15 cellular contexts compared by ENCODE assay signal in the genomic region with DNA sequence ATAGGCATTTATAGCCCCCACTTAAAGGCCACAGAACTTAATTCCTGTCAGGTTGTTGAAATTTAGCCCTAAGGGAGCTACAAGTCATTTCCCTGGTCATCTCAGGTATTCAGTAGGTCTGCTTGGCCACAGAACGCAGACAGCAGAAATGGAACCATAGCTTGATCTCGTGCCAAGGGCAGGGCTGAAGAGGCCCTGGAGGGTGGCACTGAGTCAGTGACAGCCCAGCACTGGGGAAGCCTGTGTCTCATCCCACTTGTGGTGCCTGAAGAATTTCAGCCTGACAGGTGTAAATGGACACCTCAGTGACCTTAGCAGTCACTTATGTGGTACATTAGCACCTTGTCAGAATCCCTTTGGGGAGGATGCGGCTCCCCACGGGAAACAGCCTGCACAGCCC. TPM values are rescaled to one million over a fixed set of nuclear protein-coding genes. Genes with fewer than 3 reads are reported as not detected.
DNase-seq lines count a peak whose midpoint lies in the region; ATAC-seq and TF ChIP-seq lines count a peak whose summit lies in the region.
"Had no signal": no experiment of that assay in that cellular context is flagged by ENCODE, and none has a peak within 500 bp of the region (broad histone marks: within the 10 kb centered on the region; RNA-seq: fewer than 3 reads in every experiment).

No MANE protein-coding gene starts in this region.

- no peak overlapping the region for H2BK12ac ChIP-seq in H9 (ENCODE audit: insufficient read length, low read depth, low read length)

- peak overlapping the region; percentile 19 for H3K9ac ChIP-seq in Loucy (ENCODE audit: low read depth, low read length, poor library complexity, severe bottlenecking)
- H3K9ac ChIP-seq in H9 (ENCODE audit: extremely low read depth, insufficient read length, low read length) = no peak overlapping the region

- H3K14ac ChIP-seq in H9 (ENCODE audit: insufficient read depth, low read length) = no peak overlapping the region

- H3K18ac ChIP-seq in H9 (ENCODE audit: insufficient read length, low read depth, low read length) = no peak overlapping the region

- no peak overlapping the region for H3T11ph ChIP-seq in H9 (ENCODE audit: low read length)

- no peak overlapping the region for H4K5ac ChIP-seq in H9 (ENCODE audit: insufficient read length, low read depth, low read length)

- DNase-seq in T-cell (no peak), epithelial cell of esophagus (ENCODE audit: low read depth) (peak; percentile 19), gastrocnemius medialis (no peak), H9 (no peak)
- no peak for DNase-seq in NK-92 treated with Interleukin-12 subunit alpha and Interleukin-12 subunit beta, amount 100 ng/mL, for 24 hours (lab: John Stamatoyannopoulos, UW)
- no peak for DNase-seq in naive thymus-derived CD8-positive, alpha-beta T cell
- no peak for DNase-seq in CD4-positive, alpha-beta memory T cell
- DNase-seq: activated CD4-positive, CD25-positive, alpha-beta regulatory T cell; amniotic stem cell; MG63; NCI-H187 treated with DMSO at 0.1 percent for 48 hours; NCI-H69 had no signal

- H3K9me3 ChIP-seq in Loucy (ENCODE audit: insufficient read depth, low read depth, low read length) (no peaks in the 10 kb centered on the region), gastrocnemius medialis (no peaks in the 10 kb centered on the region), H9 (ENCODE audit: control insufficient read depth, low read depth, low read length) (no peaks in the 10 kb centered on the region)
- no peaks in the 10 kb centered on the region for H3K9me3 ChIP-seq in CD4-positive, alpha-beta memory T cell (ENCODE audit: control insufficient read depth in 1 of 2, low read length in 2 of 2)
- H3K9me3 ChIP-seq: MG63, thoracic aorta had no signal

- peak overlapping the region; percentile 60 for H3K4me3 ChIP-seq in Loucy (ENCODE audit: low read length, poor library complexity, severe bottlenecking)
- no peak overlapping the region for H3K4me3 ChIP-seq in epithelial cell of esophagus (ENCODE audit: low read length)
- no peak overlapping the region for H3K4me3 ChIP-seq in gastrocnemius medialis
- no peak overlapping the region for H3K4me3 ChIP-seq in CD4-positive, alpha-beta memory T cell (ENCODE audit: low read length in 2 of 2)
- H3K4me3 ChIP-seq: MG63, thoracic aorta had no signal

- H2AFZ ChIP-seq in Loucy (ENCODE audit: low read length) = no peak overlapping the region
- no peak overlapping the region for H2AFZ ChIP-seq in H9 (ENCODE audit: low read length)

- H3K27me3 ChIP-seq in Loucy (ENCODE audit: insufficient read depth, low read length, poor library complexity, severe bottlenecking) = no peaks in the 10 kb centered on the region
- H3K27me3 ChIP-seq in gastrocnemius medialis = no peaks in the 10 kb centered on the region
- H3K27me3 ChIP-seq in H9 (ENCODE audit: insufficient read depth, low read length) = no peaks in the 10 kb centered on the region
- H3K27me3 ChIP-seq in CD4-positive, alpha-beta memory T cell (ENCODE audit: insufficient read depth, low read length) = no peaks in the 10 kb centered on the region
- H3K27me3 ChIP-seq: MG63 had no signal

- no peak overlapping the region for H3K4me3 Mint-ChIP-seq in T-cell
- no peak overlapping the region for H3K4me3 Mint-ChIP-seq in H9
- H3K4me3 Mint-ChIP-seq in naive thymus-derived CD8-positive, alpha-beta T cell = no peak overlapping the region
- H3K4me3 Mint-ChIP-seq in CD4-positive, alpha-beta memory T cell = no peak overlapping the region

- peak overlapping the region; percentile 94 for H3K4me2 ChIP-seq in Loucy (ENCODE audit: low read depth, low read length, poor library complexity, severe bottlenecking)
- H3K4me2 ChIP-seq in H9 (ENCODE audit: insufficient read depth, insufficient read length, low read length) = no peak overlapping the region

- CTCF ChIA-PET in T-cell (lab: Charles Lee) = no interaction called here
- CTCF ChIA-PET in CD4-positive, alpha-beta memory T cell (lab: Charles Lee; ENCODE audit: partially characterized antibody) = no interaction called here

- H3K36me3 Mint-ChIP-seq in T-cell = peaks cover 77% of the 10 kb centered on the region
- peaks cover 64 to 99% (median 90%) of the 10 kb centered on the region in 3 experiments for H3K36me3 Mint-ChIP-seq in H9 (ENCODE audit: insufficient read depth in 1 of 3, low read depth in 3 of 3)
- H3K36me3 Mint-ChIP-seq in naive thymus-derived CD8-positive, alpha-beta T cell = peaks cover 5 to 95% (median 33%) of the 10 kb centered on the region in 3 donors
- H3K36me3 Mint-ChIP-seq in CD4-positive, alpha-beta memory T cell = peaks cover 69 to 94% of the 10 kb centered on the region in 2 donors

- H3K36me3 ChIP-seq in Loucy (ENCODE audit: insufficient read depth, low read length) (peaks cover 68% of the 10 kb centered on the region; the same call in 1 of the 2 replicates), gastrocnemius medialis (peaks cover 10 to 83% of the 10 kb centered on the region in 2 donors)
- peaks cover 78% of the 10 kb centered on the region for H3K36me3 ChIP-seq in CD4-positive, alpha-beta memory T cell (ENCODE audit: insufficient read depth, low read length)

- intact Hi-C loops in gastrocnemius medialis (cut with DNase I; ENCODE audit: low total_unique reads) = no loop called here
- intact Hi-C loops in CD4-positive, alpha-beta memory T cell (cut with micrococcal nuclease) = no loop called here

- H2AK5ac ChIP-seq in H9 (ENCODE audit: insufficient read length, low read length) = no peak overlapping the region

- ATAC-seq in T-cell (replicated peaks in 1 of 4) (no peak), gastrocnemius medialis (no peak)
- no peak for ATAC-seq in naive thymus-derived CD8-positive, alpha-beta T cell

- H3K79me2 ChIP-seq in Loucy (ENCODE audit: insufficient read depth, low read length) = peaks cover 46% of the 10 kb centered on the region
- no peaks in the 10 kb centered on the region for H3K79me2 ChIP-seq in H9 (ENCODE audit: insufficient read depth, low read length)

- no peak overlapping the region for H4K91ac ChIP-seq in H9 (ENCODE audit: insufficient read length, low read depth, low read length)

- H4K20me1 ChIP-seq in Loucy (ENCODE audit: insufficient read depth, low read length, poor library complexity, severe bottlenecking) (peaks cover 30% of the 10 kb centered on the region), H9 (ENCODE audit: control insufficient read depth, insufficient read depth, insufficient read length) (no peaks in the 10 kb centered on the region)

- H3K4me1 Mint-ChIP-seq in T-cell (peaks cover 39 to 45% (median 42%) of the 10 kb centered on the region in 3 donors), H9 (peaks cover 10 to 19% of the 10 kb centered on the region in 2 experiments)
- peaks cover 16 to 45% (median 39%) of the 10 kb centered on the region in 4 donors for H3K4me1 Mint-ChIP-seq in naive thymus-derived CD8-positive, alpha-beta T cell
- peaks cover 25 to 48% (median 36%) of the 10 kb centered on the region in 4 donors for H3K4me1 Mint-ChIP-seq in CD4-positive, alpha-beta memory T cell

- H3K27me3 Mint-ChIP-seq in T-cell (no peaks in the 10 kb centered on the region), H9 (ENCODE audit: low read depth) (no peaks in the 10 kb centered on the region)
- H3K27me3 Mint-ChIP-seq in naive thymus-derived CD8-positive, alpha-beta T cell = no peaks in the 10 kb centered on the region
- H3K27me3 Mint-ChIP-seq in CD4-positive, alpha-beta memory T cell = no peaks in the 10 kb centered on the region
- H3K27me3 Mint-ChIP-seq: progenitor cell of endocrine pancreas had no signal

- H3K9me3 Mint-ChIP-seq in T-cell (no peaks in the 10 kb centered on the region), H9 (no peaks in the 10 kb centered on the region)
- no peaks in the 10 kb centered on the region for H3K9me3 Mint-ChIP-seq in naive thymus-derived CD8-positive, alpha-beta T cell
- H3K9me3 Mint-ChIP-seq in CD4-positive, alpha-beta memory T cell = no peaks in the 10 kb centered on the region

- H3K4me1 ChIP-seq in Loucy (ENCODE audit: insufficient read depth, low read length, poor library complexity, severe bottlenecking) (peaks cover 58% of the 10 kb centered on the region), gastrocnemius medialis (peaks cover 14 to 44% of the 10 kb centered on the region in 2 donors), H9 (ENCODE audit: insufficient read depth, low read length) (no peaks in the 10 kb centered on the region)
- H3K4me1 ChIP-seq in CD4-positive, alpha-beta memory T cell (ENCODE audit: insufficient read depth, low read length) = peaks cover 39% of the 10 kb centered on the region

- H2BK120ac ChIP-seq in H9 (ENCODE audit: low read depth, low read length, poor library complexity, severe bottlenecking) = no peak overlapping the region

- peak overlapping the region in 3 of 4 donors; percentile 22 to 72 (median 66) for H3K27ac ChIP-seq in gastrocnemius medialis
- no peak overlapping the region for H3K27ac ChIP-seq in H9 (ENCODE audit: insufficient read length, low read depth, low read length)
- no peak overlapping the region for H3K27ac ChIP-seq in CD4-positive, alpha-beta memory T cell (ENCODE audit: low read depth, low read length)

- no peak overlapping the region for H2BK5ac ChIP-seq in H9 (ENCODE audit: insufficient read length, low read length)

- H2BK20ac ChIP-seq in H9 (ENCODE audit: low read depth, low read length, poor library complexity, severe bottlenecking) = no peak overlapping the region

- peak overlapping the region; percentile 10 to 81 for H3K27ac Mint-ChIP-seq in T-cell
- H3K27ac Mint-ChIP-seq in H9 = no peak overlapping the region
- H3K27ac Mint-ChIP-seq in naive thymus-derived CD8-positive, alpha-beta T cell = peak overlapping the region in 2 of 10 donors; percentile 33 to 78
- peak overlapping the region in 1 of 7 donors; percentile 31 for H3K27ac Mint-ChIP-seq in CD4-positive, alpha-beta memory T cell

- no peak overlapping the region for H2BK15ac ChIP-seq in H9 (ENCODE audit: low read depth, low read length)

- no peak for TF ChIP-seq POLR2A in gastrocnemius medialis (IDR thresholded peaks at IDR 0.05)

- H3K23ac ChIP-seq in H9 (ENCODE audit: insufficient read length, low read depth, low read length) = no peak overlapping the region

- no peak overlapping the region for H4K8ac ChIP-seq in H9 (replicated peaks; ENCODE audit: insufficient read length, low read depth, low read length)

- no CpG with 5 or more reads among the region's 4 CpGs for WGBS in H9 (ENCODE audit: extremely low coverage, insufficient read length, low lambda C conversion rate)

- H3K4ac ChIP-seq in H9 (ENCODE audit: low read depth, low read length) = no peak overlapping the region

- no peaks in the 10 kb centered on the region for H3K9me2 ChIP-seq in Loucy (replicated peaks; ENCODE audit: low read depth, low read length)

- TF ChIP-seq CTCF in Loucy (conservative IDR thresholded peaks at IDR 0.05; ENCODE audit: low read length) = no peak
- TF ChIP-seq CTCF in epithelial cell of esophagus (IDR thresholded peaks at IDR 0.05; ENCODE audit: insufficient read depth, low read depth, low read length, missing control alignments) = no peak
- TF ChIP-seq CTCF in gastrocnemius medialis (IDR thresholded peaks at IDR 0.05 in 4 of 5, conservative IDR thresholded peaks at IDR 0.05 in 1 of 5) = no peak
- TF ChIP-seq CTCF in H9 (conservative IDR thresholded peaks at IDR 0.05) = no peak

- POLR2A ChIA-PET in T-cell (lab: Charles Lee) = no interaction called here
- POLR2A ChIA-PET in naive thymus-derived CD8-positive, alpha-beta T cell (lab: Charles Lee) = interaction anchor here (0.5 kb wide), 1 partner anchor 61 kb away, joined by 3 read pairs; no protein-coding TSS in a partner anchor
- POLR2A ChIA-PET in CD4-positive, alpha-beta memory T cell (lab: Charles Lee; ENCODE audit: partially characterized antibody) = no interaction called here

- in situ Hi-C loops in gastrocnemius medialis (cut with MboI; ENCODE audit: low sequenced_read_pairs in 4 of 4) = loop anchor here in 1 of 4 donors (25.0 kb wide), 1 partner anchor 237 kb away; no protein-coding TSS in a partner anchor

- H3K79me1 ChIP-seq in H9 (ENCODE audit: insufficient read depth, low read depth, low read length, poor library complexity, severe bottlenecking) = peaks cover 4% of the 10 kb centered on the region

- H3K56ac ChIP-seq in H9 (ENCODE audit: insufficient read length, low read depth, low read length) = no peak overlapping the region

- peaks cover 14% of the 10 kb centered on the region; the same call in 1 of the 2 replicates for H3F3A ChIP-seq in Loucy (ENCODE audit: low read depth)

- H3K23me2 ChIP-seq in H9 (ENCODE audit: insufficient read length, low read depth, low read length, poor library complexity, severe bottlenecking) = no peaks in the 10 kb centered on the region

RNA-seq across cellular contexts. Expression of a gene that starts 6.6 kb away (rescaled TPM):
- total RNA-seq in T-cell (10 to 100 TPM; 21.1 to 48.7 (median 43.5) TPM), gastrocnemius medialis (10 to 100 TPM in 3 of 4 donors, 1 to 10 TPM in 1; 7.1 to 21.0 (median 17.6) TPM), H9 (2021) (42.2 and 44.2 TPM in 2 replicates)
- 10 to 100 TPM; 45.2 to 48.0 TPM for total RNA-seq in naive thymus-derived CD8-positive, alpha-beta T cell
- polyA plus RNA-seq in naive thymus-derived CD8-positive, alpha-beta T cell = 10 to 100 TPM; 29.6 to 48.7 (median 39.5) TPM
- total RNA-seq in CD4-positive, alpha-beta memory T cell = 10 to 100 TPM; 43.4 to 47.6 TPM
- 10 to 100 TPM; 41.7 to 59.3 TPM for polyA plus RNA-seq in CD4-positive, alpha-beta memory T cell

Comparison
In these comparisons a context has a peak if more than half of its experiments do, and no peak if none do; other contexts are left out.
1. H3K27ac Mint-ChIP-seq: peak in T-cell (2 of 2); none in H9 (0 of 3).
2. H3K27ac ChIP-seq: peak in gastrocnemius medialis (3 of 4); none in H9 (single experiment) and CD4-positive, alpha-beta memory T cell (single experiment).